Comparison of ENCODE assay signal across 8 cellular contexts in the genomic region with DNA sequence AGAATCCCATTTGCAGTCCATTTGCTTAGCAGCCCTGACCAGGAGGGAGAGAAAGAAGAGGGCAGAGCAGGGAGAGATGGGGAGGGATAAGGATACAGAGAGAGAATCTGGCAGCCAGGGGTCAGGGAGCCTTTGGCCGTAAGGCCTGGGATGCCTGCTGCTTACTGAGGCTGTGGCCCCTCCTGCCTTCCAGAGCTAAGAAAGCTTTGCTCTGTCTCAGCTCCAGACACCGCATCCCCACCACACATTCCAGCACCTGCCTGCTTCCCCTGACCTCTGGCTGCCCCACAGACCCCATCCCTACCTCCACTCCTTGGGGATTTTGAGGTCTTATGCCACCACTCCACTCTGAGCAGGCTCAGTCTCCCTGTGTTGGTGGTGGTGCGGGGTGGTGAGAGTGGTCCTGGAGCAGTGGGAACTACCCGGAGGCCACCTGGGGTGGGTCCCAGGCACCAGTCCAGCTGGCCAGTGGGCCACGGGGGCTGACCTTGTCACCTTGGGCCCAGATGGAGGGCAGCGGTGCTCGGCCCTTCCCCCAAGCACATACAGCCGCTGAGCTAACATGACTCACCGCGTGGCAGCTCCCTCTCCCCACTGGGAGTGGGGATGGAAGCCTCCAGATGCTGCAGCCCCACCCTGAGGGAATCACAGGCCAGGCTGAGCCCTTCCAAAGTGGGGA. TPM values are rescaled to one million over a fixed set of nuclear protein-coding genes. Genes with fewer than 3 reads are reported as not detected.
DNase-seq lines count a peak whose midpoint lies in the region; ATAC-seq and TF ChIP-seq lines count a peak whose summit lies in the region.

No MANE protein-coding gene starts in this region.

- H3K27me3 ChIP-seq in PC-9 (ENCODE audit: insufficient read depth, low read depth): no peaks in the 10 kb centered on the region

- in situ Hi-C loops in G401 (cut with HindIII; ENCODE audit: low sequenced_read_pairs): no loop called here

- no TSS peak for BruUV-seq in PC-9 (replicated peaks; lab: Mats Ljungman, UMichigan)

- intact Hi-C loops in PC-9 (cut with micrococcal nuclease; ENCODE audit: unreplicated experiment): no loop called here

- no peak for ATAC-seq in HG02852 (IDR thresholded peaks at IDR 0.05; ENCODE audit: unreplicated experiment)
- no peak for ATAC-seq in GM21825 (IDR thresholded peaks at IDR 0.05; ENCODE audit: unreplicated experiment)

- H2AFZ ChIP-seq in PC-9: no peak overlapping the region

- H3K79me2 ChIP-seq in PC-9 (ENCODE audit: low read depth): peaks cover 95% of the 10 kb centered on the region

- H3K27ac ChIP-seq in PC-9: peak overlapping the region; percentile 66; the same call in 1 of the 2 replicates

- peak overlapping the region; percentile 73 for H3K4me2 ChIP-seq in PC-9

- POLR2A ChIA-PET in PC-9 (lab: Charles Lee; ENCODE audit: unreplicated experiment): interaction anchor here (0.6 to 2.0 kb wide), 7 partner anchors 11 to 148 kb away, joined by 3 to 7 read pairs (median 5); a partner anchor contains a TSS

- peaks cover 50% of the 10 kb centered on the region for H3K4me1 ChIP-seq in PC-9 (replicated peaks; ENCODE audit: insufficient read depth)

- H4K20me1 ChIP-seq in PC-9 (ENCODE audit: insufficient read depth): peaks cover 43% of the 10 kb centered on the region

- CTCF ChIA-PET in PC-9 (lab: Charles Lee): interaction anchor here (0.5 to 0.7 kb wide), 3 partner anchors 50 to 1354 kb away, joined by 3 to 9 read pairs (median 7); no protein-coding TSS in a partner anchor

- DNase-seq in Ammon's horn (ENCODE audit: low spot score) (peak; percentile 75), PC-9 (peak in 1 of 2 experiments; percentile 37), fibroblast of the aortic adventitia (ENCODE audit: low read depth) (peak; percentile 68), nucleus accumbens (lab: John Stamatoyannopoulos, UW) (peak in 47 of 56 donors; percentile 33 to 91 (median 64)), G401 (ENCODE audit: low spot score) (no peak), SK-N-DZ (ENCODE audit: low spot score) (no peak)

- no peaks in the 10 kb centered on the region for H3K36me3 ChIP-seq in PC-9 (ENCODE audit: low read depth)

- TF ChIP-seq CTCF in PC-9 (conservative IDR thresholded peaks at IDR 0.05) (no peak), fibroblast of the aortic adventitia (IDR thresholded peaks at IDR 0.05; ENCODE audit: insufficient read depth, low read length) (no peak)

- no peaks in the 10 kb centered on the region for H3K9me2 ChIP-seq in PC-9 (ENCODE audit: insufficient read depth)

- H3F3A ChIP-seq in PC-9 (ENCODE audit: insufficient read depth, low read depth): peaks cover 33% of the 10 kb centered on the region; the same call in 1 of the 2 replicates

- no peaks in the 10 kb centered on the region for H3K9me3 ChIP-seq in PC-9 (ENCODE audit: insufficient read depth, low read depth)

- no peak overlapping the region for H3K4me3 ChIP-seq in PC-9
- H3K4me3 ChIP-seq in fibroblast of the aortic adventitia (ENCODE audit: low read depth, low read length): no peak overlapping the region

RNA-seq across cellular contexts. Expression of a gene that starts 58.3 kb away (rescaled TPM):
- 86.3 and 92.9 TPM in 2 replicates for total RNA-seq in PC-9 (2021)
- total RNA-seq in fibroblast of the aortic adventitia (ENCODE audit: low replicate concordance): 7.5 and 9.1 TPM in 2 replicates
- total RNA-seq in G401 (2014; rRNA removed; shearing (Covaris generic)): 12.0 and 13.8 TPM in 2 replicates
- polyA plus RNA-seq in SK-N-DZ (2014; cell fraction: cytosol; rRNA removed): 18.2 and 22.8 TPM in 2 replicates
- polyA plus RNA-seq in SK-N-DZ (2014; cell fraction: nucleus; rRNA removed): 38.5 and 70.0 TPM in 2 replicates

Comparison
In these comparisons a context has a peak if more than half of its experiments do, and no peak if none do; other contexts are left out.
1. DNase-seq: peak in Ammon's horn (single experiment), fibroblast of the aortic adventitia (single experiment) and nucleus accumbens (47 of 56); none in G401 (single experiment) and SK-N-DZ (single experiment).